ENCODE assay signal across 11 cellular contexts in the genomic region with DNA sequence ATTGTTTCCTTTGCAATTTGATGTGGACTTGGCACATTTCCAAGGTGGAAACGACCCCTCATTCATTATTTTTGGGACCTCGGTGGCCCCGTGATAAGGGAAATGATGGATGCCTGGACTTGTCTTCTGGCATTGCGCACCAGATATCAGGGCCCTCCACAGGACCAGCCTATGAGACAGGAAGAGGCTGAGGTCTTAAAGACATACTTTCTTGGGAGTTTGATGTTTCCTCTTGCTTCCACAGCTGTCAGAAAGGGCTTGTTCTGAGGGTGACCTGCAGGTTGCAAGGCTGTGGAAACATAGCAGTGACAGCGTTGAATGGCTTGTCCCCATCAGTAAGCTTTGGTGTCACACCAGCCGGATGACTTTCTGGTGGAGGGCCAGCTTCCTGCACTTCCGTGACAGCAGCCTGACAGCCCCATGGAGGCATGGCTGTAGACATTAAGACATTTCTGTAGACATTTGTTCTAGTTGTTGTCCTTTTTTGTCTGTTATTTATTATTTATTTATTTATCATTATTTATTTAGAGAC.
DNase-seq lines count a peak whose midpoint lies in the region; ATAC-seq and TF ChIP-seq lines count a peak whose summit lies in the region.
"Had no signal": no experiment of that assay in that cellular context is flagged by ENCODE, and none has a peak within 500 bp of the region (broad histone marks: within the 10 kb centered on the region; RNA-seq: fewer than 3 reads in every experiment).

No MANE protein-coding gene starts in this region.

- peak overlapping the region in 6 of 8 donors; percentile 37 to 77 (median 65) for H3K4me3 Mint-ChIP-seq in naive B cell
- H3K4me3 Mint-ChIP-seq in MCF 10A (ENCODE audit: unreplicated experiment), result no peak overlapping the region
- H3K4me3 Mint-ChIP-seq: stimulated activated naive CD8-positive, alpha-beta T cell treated with anti-CD3 and anti-CD28 coated beads, Interleukin-15, amount 100 ng/mL, for 72 hours had no signal

- H3K27me3 Mint-ChIP-seq in naive B cell (no peaks in the 10 kb centered on the region), MCF 10A (ENCODE audit: insufficient read depth, unreplicated experiment) (no peaks in the 10 kb centered on the region)
- H3K27me3 Mint-ChIP-seq: stimulated activated naive CD8-positive, alpha-beta T cell treated with anti-CD3 and anti-CD28 coated beads, Interleukin-15, amount 100 ng/mL, for 72 hours had no signal

- peaks cover 59 to 86% (median 85%) of the 10 kb centered on the region in 3 donors for H3K4me1 Mint-ChIP-seq in naive B cell
- peaks cover 16% of the 10 kb centered on the region for H3K4me1 Mint-ChIP-seq in MCF 10A (ENCODE audit: insufficient read depth, unreplicated experiment)
- H3K4me1 Mint-ChIP-seq: stimulated activated naive CD8-positive, alpha-beta T cell treated with anti-CD3 and anti-CD28 coated beads, Interleukin-15, amount 100 ng/mL, for 72 hours had no signal

- TF ChIP-seq CTCF in MCF 10A (IDR thresholded peaks at IDR 0.05; ENCODE audit: unreplicated experiment), result no peak

- CTCF ChIA-PET in MCF 10A (lab: Yijun Ruan, JAX), result interaction anchor here (0.5 to 1.2 kb wide), 3 partner anchors 9 to 286 kb away, joined by 3 to 5 read pairs (median 4); no protein-coding TSS in a partner anchor

- intact Hi-C loops in MCF 10A (cut with micrococcal nuclease), result no loop called here

- ATAC-seq in GM19438 (IDR thresholded peaks at IDR 0.05; ENCODE audit: low read depth, unreplicated experiment) (peak; percentile 57), HG03159 (IDR thresholded peaks at IDR 0.05; ENCODE audit: unreplicated experiment) (peak; percentile 24), naive B cell (ENCODE audit: low read depth in 2 of 2) (no peak)
- ATAC-seq: stimulated activated naive CD8-positive, alpha-beta T cell treated with anti-CD3 and anti-CD28 coated beads, Interleukin-15, amount 100 ng/mL, for 72 hours had no signal

- POLR2A ChIA-PET in MCF 10A (lab: Yijun Ruan, JAX), result no interaction called here

- peaks cover 26 to 28% of the 10 kb centered on the region in 2 donors for H3K36me3 Mint-ChIP-seq in naive B cell
- peaks cover 23% of the 10 kb centered on the region for H3K36me3 Mint-ChIP-seq in MCF 10A (ENCODE audit: insufficient read depth, unreplicated experiment)

- H3K27ac Mint-ChIP-seq in naive B cell (peak overlapping the region in 5 of 6 donors; percentile 79 to 94 (median 86)), MCF 10A (ENCODE audit: low read depth, unreplicated experiment) (no peak overlapping the region)
- H3K27ac Mint-ChIP-seq: stimulated activated naive CD8-positive, alpha-beta T cell treated with anti-CD3 and anti-CD28 coated beads, Interleukin-15, amount 100 ng/mL, for 72 hours had no signal

- BruUV-seq in MCF 10A (replicated peaks; lab: Mats Ljungman, UMichigan), result no TSS peak

- H3K9me3 Mint-ChIP-seq in naive B cell, result no peaks in the 10 kb centered on the region
- H3K9me3 Mint-ChIP-seq in MCF 10A (ENCODE audit: unreplicated experiment), result no peaks in the 10 kb centered on the region

- peak; percentile 55 for DNase-seq in SIG-M5 treated with dmso at 0.1 percent for 504 hours (lab: John Stamatoyannopoulos, UW; ENCODE audit: unreplicated experiment)
- no peak for DNase-seq in naive B cell
- no peak for DNase-seq in COLO829 (ENCODE audit: low spot score)
- no peak for DNase-seq in stimulated activated naive CD4-positive, alpha-beta T cell (lab: John Stamatoyannopoulos, UW)
- DNase-seq in MCF 10A (ENCODE audit: unreplicated experiment), result no peak
- no peak for DNase-seq in DMS153 (lab: John Stamatoyannopoulos, UW)
- DNase-seq: Caco-2; effector CD4-positive, alpha-beta T cell; stimulated activated naive CD8-positive, alpha-beta T cell treated with anti-CD3 and anti-CD28 coated beads, Interleukin-15, amount 100 ng/mL, for 72 hours had no signal

Comparison
In these comparisons a context has a peak if more than half of its experiments do, and no peak if none do; other contexts are left out.
1. ATAC-seq: peak in GM19438 (single experiment) and HG03159 (single experiment); none in naive B cell (0 of 2).